In genomic region chr20:11521831-11522230, GRCh38 we compare ENCODE assay signal across 27 cellular contexts.
"Had no signal": no experiment of that assay in that cellular context is flagged by ENCODE, and none has a peak within 500 bp of the region (broad histone marks: within the 10 kb centered on the region; RNA-seq: fewer than 3 reads in every experiment).

No MANE protein-coding gene starts in this region.

- H2AFZ ChIP-seq: parathyroid adenoma had no signal

- DNase-seq: colonic mucosa; effector CD8-positive, alpha-beta T cell; endodermal cell; foreskin fibroblast; gastrocnemius medialis; head of caudate nucleus; left ventricle myocardium superior; lower lobe of right lung; natural killer cell; occipital lobe; stimulated activated CD4-positive, alpha-beta T cell treated with anti-CD3 and anti-CD28 coated beads, Interleukin-1b, Interleukin-23, amount 100 ng/mL, for 48 hours; stimulated activated CD4-positive, alpha-beta T cell treated with anti-CD3 and anti-CD28 coated beads, Interleukin-4, amount 100 ng/mL, for 1 hour; stimulated activated CD8-positive, alpha-beta memory T cell treated with anti-CD3 and anti-CD28 coated beads, Interleukin-4, amount 100 ng/mL, for 48 hours; stimulated activated naive CD4-positive, alpha-beta T cell; stimulated activated naive CD8-positive, alpha-beta T cell treated with anti-CD3 and anti-CD28 coated beads, Interleukin-15, amount 100 ng/mL, for 72 hours; transverse colon; upper lobe of right lung; uterus had no signal

- H3K9me3 ChIP-seq: colonic mucosa, prostate gland, suprapubic skin, upper lobe of right lung, uterus had no signal

- H3K27ac ChIP-seq: colonic mucosa, epithelial cell of prostate, gastrocnemius medialis, lower lobe of right lung, parathyroid adenoma, prostate gland, right atrium auricular region, skin epidermis, suprapubic skin, transverse colon, upper lobe of right lung, uterus had no signal

- ATAC-seq: esophagus mucosa; gastrocnemius medialis; left ventricle myocardium superior; lower lobe of right lung; natural killer cell; stimulated activated naive CD8-positive, alpha-beta T cell treated with anti-CD3 and anti-CD28 coated beads, Interleukin-15, amount 100 ng/mL, for 72 hours; upper lobe of right lung had no signal

- H3K36me3 ChIP-seq: colonic mucosa, gastrocnemius medialis, lower lobe of right lung, prostate gland, right atrium auricular region, suprapubic skin, transverse colon, upper lobe of right lung, uterus had no signal

- H3K27ac Mint-ChIP-seq: dendritic cell treated with granulocyte-macrophage colony-stimulating factor and Interleukin-4, amounts not matched to agents 40 ng/mL and 50 ng/mL, for 4 days; endodermal cell; memory B cell; natural killer cell; stimulated activated naive CD8-positive, alpha-beta T cell treated with anti-CD3 and anti-CD28 coated beads, Interleukin-15, amount 100 ng/mL, for 72 hours had no signal

- H3K36me3 Mint-ChIP-seq: memory B cell, natural killer cell had no signal

- H3K4me1 ChIP-seq: colonic mucosa, gastrocnemius medialis, lower lobe of right lung, parathyroid adenoma, prostate gland, right atrium auricular region, suprapubic skin, upper lobe of right lung, uterus had no signal

- H3K79me2 ChIP-seq: parathyroid adenoma had no signal

- H3K27me3 ChIP-seq: colonic mucosa, right atrium auricular region, suprapubic skin, transverse colon, upper lobe of right lung, uterus had no signal

- H3K4me1 Mint-ChIP-seq: endodermal cell; memory B cell; natural killer cell; stimulated activated naive CD8-positive, alpha-beta T cell treated with anti-CD3 and anti-CD28 coated beads, Interleukin-15, amount 100 ng/mL, for 72 hours had no signal

- H3K4me3 ChIP-seq: colonic mucosa, gastrocnemius medialis, lower lobe of right lung, prostate gland, right atrium auricular region, skin epidermis, suprapubic skin, transverse colon, upper lobe of right lung, uterus had no signal

- H3K4me3 Mint-ChIP-seq: dendritic cell treated with granulocyte-macrophage colony-stimulating factor and Interleukin-4, amounts not matched to agents 40 ng/mL and 50 ng/mL, for 4 days; endodermal cell; memory B cell; natural killer cell; stimulated activated naive CD8-positive, alpha-beta T cell treated with anti-CD3 and anti-CD28 coated beads, Interleukin-15, amount 100 ng/mL, for 72 hours had no signal

- H3K27me3 Mint-ChIP-seq: dendritic cell treated with granulocyte-macrophage colony-stimulating factor and Interleukin-4, amounts not matched to agents 40 ng/mL and 50 ng/mL, for 4 days; memory B cell; stimulated activated naive CD8-positive, alpha-beta T cell treated with anti-CD3 and anti-CD28 coated beads, Interleukin-15, amount 100 ng/mL, for 72 hours had no signal

- H3K9ac ChIP-seq: parathyroid adenoma had no signal
